In genomic region chr7:43650457-43651052, GRCh38 we compare ENCODE assay signal across 9 cellular contexts.
DNase-seq lines count a peak whose midpoint lies in the region; ATAC-seq and TF ChIP-seq lines count a peak whose summit lies in the region.
"Had no signal": no experiment of that assay in that cellular context is flagged by ENCODE, and none has a peak within 500 bp of the region (broad histone marks: within the 10 kb centered on the region; RNA-seq: fewer than 3 reads in every experiment).

No MANE protein-coding gene starts in this region.

- H3K27ac Mint-ChIP-seq in endodermal cell = peak overlapping the region; percentile 81
- H3K27ac Mint-ChIP-seq: dendritic cell treated with granulocyte-macrophage colony-stimulating factor and Interleukin-4, amounts not matched to agents 40 ng/mL and 50 ng/mL, for 4 days had no signal

- H3K36me3 ChIP-seq in endodermal cell (ENCODE audit: control insufficient read depth, insufficient read depth, low read length) (peaks cover 27% of the 10 kb centered on the region), sigmoid colon (no peaks in the 10 kb centered on the region)

- H3K27ac ChIP-seq in endodermal cell (ENCODE audit: low read depth, low read length) = no peak overlapping the region
- H3K27ac ChIP-seq in sigmoid colon = peak overlapping the region; percentile 41 to 96 (median 82)

- peaks cover 7% of the 10 kb centered on the region for H3K4me1 ChIP-seq in endodermal cell (ENCODE audit: control insufficient read depth, insufficient read depth, low read length)
- peaks cover 0 to 62% (median 59%) of the 10 kb centered on the region in 4 donors for H3K4me1 ChIP-seq in sigmoid colon

- peak overlapping the region; percentile 47; the same call in 1 of the 2 replicates for H3K4me3 ChIP-seq in GM08714 (ENCODE audit: low read length)
- H3K4me3 ChIP-seq in endodermal cell (ENCODE audit: low read length) = no peak overlapping the region
- no peak overlapping the region for H3K4me3 ChIP-seq in sigmoid colon

- intact Hi-C loops in sigmoid colon (cut with DNase I) = no loop called here

- H3K27me3 Mint-ChIP-seq in endodermal cell (ENCODE audit: insufficient read depth) = no peaks in the 10 kb centered on the region
- H3K27me3 Mint-ChIP-seq: dendritic cell treated with granulocyte-macrophage colony-stimulating factor and Interleukin-4, amounts not matched to agents 40 ng/mL and 50 ng/mL, for 4 days had no signal

- peaks cover 32% of the 10 kb centered on the region for H3K4me1 Mint-ChIP-seq in endodermal cell

- no peak for TF ChIP-seq EP300 in sigmoid colon (IDR thresholded peaks at IDR 0.05)

- peaks cover 38% of the 10 kb centered on the region for H3K36me3 Mint-ChIP-seq in endodermal cell (ENCODE audit: low read depth)

- no peak for TF ChIP-seq CTCF in endodermal cell (conservative IDR thresholded peaks at IDR 0.05)
- no peak for TF ChIP-seq CTCF in sigmoid colon (IDR thresholded peaks at IDR 0.05)

- in situ Hi-C loops in KBM-7 (cut with MboI; ENCODE audit: low pct_unique_long_range_greater_than_20kb, low sequenced_read_pairs) = no loop called here

- H3K9ac ChIP-seq in endodermal cell (ENCODE audit: extremely low read depth, low read length, poor library complexity, severe bottlenecking) = no peak overlapping the region

- TF ChIP-seq POLR2A in sigmoid colon (IDR thresholded peaks at IDR 0.05) = no peak

- DNase-seq in RPMI7951 (ENCODE audit: low read depth) (peak; percentile 73), endodermal cell (no peak), sigmoid colon (no peak), NCI-H2196 (lab: John Stamatoyannopoulos, UW; ENCODE audit: unreplicated experiment) (no peak), KBM-7 (no peak), NCI-H1436 (lab: John Stamatoyannopoulos, UW) (no peak)

- H3K9me3 ChIP-seq in endodermal cell (ENCODE audit: control insufficient read depth, low read length) (no peaks in the 10 kb centered on the region), sigmoid colon (no peaks in the 10 kb centered on the region)

- ATAC-seq in GM19467 (IDR thresholded peaks at IDR 0.05; ENCODE audit: unreplicated experiment) = no peak

- H3K4me3 Mint-ChIP-seq in endodermal cell = no peak overlapping the region
- H3K4me3 Mint-ChIP-seq: dendritic cell treated with granulocyte-macrophage colony-stimulating factor and Interleukin-4, amounts not matched to agents 40 ng/mL and 50 ng/mL, for 4 days had no signal

- no peaks in the 10 kb centered on the region for H3K9me3 Mint-ChIP-seq in endodermal cell
- H3K9me3 Mint-ChIP-seq: dendritic cell treated with granulocyte-macrophage colony-stimulating factor and Interleukin-4, amounts not matched to agents 40 ng/mL and 50 ng/mL, for 4 days had no signal

- 79 to 87% methylated on average over 8 to 9 of the region's 9 CpGs for WGBS in endodermal cell (ENCODE audit: insufficient coverage in 1 of 2, insufficient read length in 1 of 2), 2 experiments
- 34 to 74% methylated on average over 9 of the region's 9 CpGs for WGBS in sigmoid colon, 2 donors

- H3K27me3 ChIP-seq in endodermal cell (ENCODE audit: control insufficient read depth, insufficient read depth, low read length, poor library complexity, severe bottlenecking) = no peaks in the 10 kb centered on the region
- no peaks in the 10 kb centered on the region for H3K27me3 ChIP-seq in sigmoid colon
